ENCODE assay signal across 19 cellular contexts in the genomic region with DNA sequence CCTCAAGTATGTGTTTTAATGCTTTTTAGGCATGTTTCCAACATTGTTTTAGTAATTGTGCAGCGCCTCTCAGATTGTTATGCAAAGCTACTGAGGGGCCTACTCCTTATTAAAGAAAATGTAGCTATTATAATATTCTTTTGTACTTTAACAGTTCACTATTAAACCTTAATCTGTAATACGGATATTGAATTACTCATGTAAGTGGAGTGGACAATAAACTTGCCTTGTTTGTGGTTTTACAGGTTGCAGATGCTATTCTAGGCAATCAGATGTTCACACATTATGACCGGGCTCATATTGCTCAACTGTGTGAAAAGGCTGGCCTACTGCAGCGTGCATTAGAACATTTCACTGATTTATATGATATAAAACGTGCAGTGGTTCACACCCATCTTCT. TPM values are rescaled to one million over a fixed set of nuclear protein-coding genes. Genes with fewer than 3 reads are reported as not detected.
A peak's percentile ranks its signal among the peaks of the same experiment; 100 is the strongest.
DNase-seq lines count a peak whose midpoint lies in the region; ATAC-seq, FAIRE-seq and TF ChIP-seq lines count a peak whose summit lies in the region.
"Had no signal": no experiment of that assay in that cellular context is flagged by ENCODE, and none has a peak within 500 bp of the region (broad histone marks: within the 10 kb centered on the region; RNA-seq: fewer than 3 reads in every experiment).

No MANE protein-coding gene starts in this region.

- 58 to 66% methylated on average over 5 of the region's 5 CpGs for WGBS in GM23248 (ENCODE audit: low coverage in 1 of 2, low lambda C conversion rate in 2 of 2, missing lambda C conversion rate in 2 of 2), 2 experiments
- WGBS in GM12878 (ENCODE audit: insufficient coverage, insufficient replicate concordance, low lambda C conversion rate, missing lambda C conversion rate) = 63% methylated on average over 5 of the region's 5 CpGs

- TF ChIP-seq RAD21 in GM12878 (IDR thresholded peaks at IDR 0.05; ENCODE audit: insufficient read depth, low read depth, low read length) = no peak

- H3K4me1 ChIP-seq in GM23248 (ENCODE audit: insufficient read depth) (peaks cover 65% of the 10 kb centered on the region), GM12878 (ENCODE audit: control insufficient read depth, insufficient read depth, low read length) (peaks cover 8% of the 10 kb centered on the region)

- TF ChIP-seq POLR2A in GM12878 (IDR thresholded peaks at IDR 0.05; ENCODE audit: low read depth, low read length) = no peak

- POLR2A ChIA-PET in GM12878 (lab: Charles Lee) = no interaction called here

- H3K4me2 ChIP-seq in GM23248 (ENCODE audit: unreplicated experiment) (no peak overlapping the region), GM12878 (ENCODE audit: control insufficient read depth, insufficient read depth) (no peak overlapping the region)

- DNase-seq in GM23248 = peak; percentile 30
- peak; percentile 39 for DNase-seq in M059J (ENCODE audit: low read depth)
- no peak for DNase-seq in GM12878 (ENCODE audit: low read depth, low spot score)
- peak; percentile 59 for DNase-seq in myocyte (ENCODE audit: low read depth)
- DNase-seq in AG08396 (ENCODE audit: low spot score) = no peak
- DNase-seq in DMS79 (lab: John Stamatoyannopoulos, UW) = no peak
- no peak for DNase-seq in NCI-H774 (lab: John Stamatoyannopoulos, UW)
- DNase-seq: activated CD4-positive, alpha-beta T cell treated with anti-CD3 and anti-CD28 coated beads for 4 hours; activated CD8-positive, alpha-beta memory T cell treated with anti-CD3 and anti-CD28 coated beads, Interleukin-2, amount 50 U/mL, for 48 hours; activated naive CD4-positive, alpha-beta T cell; GDM1; heart right ventricle; islet precursor cell; mesendoderm; right cardiac atrium; stimulated activated CD4-positive, alpha-beta T cell treated with anti-CD3 and anti-CD28 coated beads, Interleukin-2, amount 100 ng/mL, for 24 hours; substantia nigra had no signal

- H3K79me2 ChIP-seq in GM23248 (ENCODE audit: insufficient read depth) (peaks cover 85% of the 10 kb centered on the region), GM12878 (ENCODE audit: control insufficient read depth, insufficient read depth, low read length) (peaks cover under 1% of the 10 kb centered on the region)

- BruUV-seq in GM12878 (replicated peaks; lab: Mats Ljungman, UMichigan) = no TSS peak

- no peak for ATAC-seq in GM12878
- ATAC-seq: heart right ventricle, right cardiac atrium, SK-N-SH treated with all-trans-retinoic acid at 6 μM for 48 hours had no signal

- intact Hi-C loops in GM12878 (cut with micrococcal nuclease; ENCODE audit: unreplicated experiment) = no loop called here

- H3F3A ChIP-seq in GM23248 (ENCODE audit: insufficient read depth) = peaks cover 91% of the 10 kb centered on the region

- RAD21 ChIA-PET in GM12878 (lab: Charles Lee; ENCODE audit: unreplicated experiment) = no interaction called here

- H3K27me3 ChIP-seq in GM23248 (replicated peaks; ENCODE audit: insufficient read depth) (no peaks in the 10 kb centered on the region), GM12878 (replicated peaks in 1 of 2; ENCODE audit: control insufficient read depth in 2 of 2, insufficient read depth in 2 of 2, low read length in 1 of 2) (no peaks in the 10 kb centered on the region)
- H3K27me3 ChIP-seq: heart right ventricle had no signal

- FAIRE-seq in GM12878 (lab: Jason Lieb, UNC) = no peak
- FAIRE-seq: D721Med had no signal

- H3K36me3 ChIP-seq in GM23248 (ENCODE audit: low read depth) = peaks cover 78% of the 10 kb centered on the region
- H3K36me3 ChIP-seq in GM12878 (ENCODE audit: control insufficient read depth in 2 of 2, insufficient read depth in 2 of 2, low read length in 1 of 2) = peaks cover 2 to 47% of the 10 kb centered on the region in 2 experiments

- H3K4me3 ChIP-seq in GM23248 (no peak overlapping the region), GM12878 (no peak overlapping the region)
- H3K4me3 ChIP-seq: heart right ventricle had no signal

- H3K9me3 ChIP-seq in GM23248 (ENCODE audit: low read depth) (no peaks in the 10 kb centered on the region), GM12878 (replicated peaks; ENCODE audit: control insufficient read depth, insufficient read depth, low read length) (no peaks in the 10 kb centered on the region)
- H3K9me3 ChIP-seq: heart right ventricle had no signal

- no peak for TF ChIP-seq CTCF in GM12878 (IDR thresholded peaks at IDR 0.05 in 2 of 3, conservative IDR thresholded peaks at IDR 0.05 in 1 of 3; ENCODE audit: control insufficient read depth in 2 of 3, extremely low read depth in 1 of 3, insufficient read depth in 1 of 3, low read depth in 3 of 3, low read length in 3 of 3)

- in situ Hi-C loops in GM23248 (cut with MboI) = no loop called here
- in situ Hi-C loops in GM12878 (cut with MboI) = no loop called here

- no peak for TF ChIP-seq EP300 in GM12878 (IDR thresholded peaks at IDR 0.05; ENCODE audit: borderline replicate concordance in 1 of 2, control insufficient read depth in 1 of 2, low read depth in 2 of 2, low read length in 2 of 2)

- CTCF ChIA-PET in GM12878 (lab: Yijun Ruan, JAX) = no interaction called here

- H4K20me1 ChIP-seq in GM23248 (ENCODE audit: insufficient read depth) (0 out of 2 replicates have a peak, but pooled peaks cover 6% of the 10 kb centered on the region), GM12878 (ENCODE audit: control insufficient read depth, insufficient read depth) (no peaks in the 10 kb centered on the region)

- H3K9ac ChIP-seq in GM23248 (no peak overlapping the region), GM12878 (ENCODE audit: control insufficient read depth, insufficient read depth, low read length) (no peak overlapping the region)

- SMC1A ChIA-PET in GM12878 (lab: Charles Lee; ENCODE audit: uncharacterized antibody, unreplicated experiment) = interaction anchor here (0.5 to 1.2 kb wide), 3 partner anchors 20 to 137 kb away, joined by 3 read pairs; no protein-coding TSS in a partner anchor

- H2AFZ ChIP-seq in GM23248 (no peak overlapping the region), GM12878 (ENCODE audit: control insufficient read depth, low read depth, low read length) (no peak overlapping the region)

- H3K9me2 ChIP-seq in GM23248 (ENCODE audit: insufficient read depth) = no peaks in the 10 kb centered on the region

- H3K27ac ChIP-seq in GM23248 = no peak overlapping the region
- H3K27ac ChIP-seq in GM12878 (ENCODE audit: control insufficient read depth, insufficient read depth) = no peak overlapping the region
- H3K27ac ChIP-seq: heart right ventricle had no signal

RNA-seq across cellular contexts. Expression of gene PTRH2, which starts 41.0 kb away (rescaled TPM):
- total RNA-seq in GM23248 (2014; rRNA removed; shearing (Covaris generic)) = 18.2 and 19.1 TPM in 2 replicates
- polyA plus RNA-seq in GM23248 (2016; fragmentation: Nextera tagmentation; extraction: Ambion mirVana) (33.7 and 34.4 TPM in 2 replicates), GM12878 (2011; rRNA removed) (81.6 and 94.8 TPM in 2 replicates), GM12878 (2014; fragmentation: Illumina TruSeq; extraction: Trizol) (73.0 and 84.6 TPM in 2 replicates), GM12878 (2014; fragmentation: Nextera tagmentation; extraction: Ambion mirVana) (100 to 1,000 TPM; 128 to 156 TPM), GM12878 (2014; rRNA removed) (62.5 and 67.5 TPM in 2 replicates), GM12878 (2016; fragmentation: Nextera tagmentation; extraction: Ambion mirVana) (10 to 100 TPM; 58.0 to 59.3 TPM)
- total RNA-seq in M059J (2014; rRNA removed; shearing (Covaris generic)) = 26.8 and 29.7 TPM in 2 replicates
- total RNA-seq in GM12878 (2013; cell fraction: nucleolus; rRNA removed) = 40.4 and 43.9 TPM in 2 replicates
- total RNA-seq in GM12878 (2014; rRNA removed) (47.0 and 48.7 TPM in 2 replicates), GM12878 (2014; rRNA removed; fragmentation: Illumina TruSeq; extraction: Trizol) (38.3 and 38.8 TPM in 2 replicates), GM12878 (2021) (37.7 and 41.7 TPM in 2 replicates), myocyte (27.2 and 37.9 TPM in 2 replicates)
- 54.1 TPM for polyA plus RNA-seq in GM12878 (2011; ENCODE audit: low read depth)
- 52.3 and 52.9 TPM in 2 replicates for polyA plus RNA-seq in GM12878 (2011; cell fraction: cytosol; rRNA removed)
- 37.9 and 40.9 TPM in 2 replicates for polyA plus RNA-seq in GM12878 (2011; cell fraction: nucleus; rRNA removed)
- polyA plus RNA-seq in GM12878 (2012) = 37.9 and 44.7 TPM in 2 replicates
- polyA minus RNA-seq in GM12878 (2011; rRNA and poly(A)+ RNA removed) = 33.3 and 49.5 TPM in 2 replicates
- 5.1 and 7.2 TPM in 2 replicates for polyA minus RNA-seq in GM12878 (2011; cell fraction: cytosol; rRNA and poly(A)+ RNA removed)
- 12.6 and 18.2 TPM in 2 replicates for polyA minus RNA-seq in GM12878 (2011; cell fraction: nucleus; rRNA and poly(A)+ RNA removed)
- 38.6 TPM for polyA plus RNA-seq in myocyte (2012)

RNA-seq across cellular contexts. Expression of gene VMP1, which starts 41.2 kb away (rescaled TPM):
- total RNA-seq in GM23248 (2014; rRNA removed; shearing (Covaris generic)) = 214 and 216 TPM in 2 replicates
- polyA plus RNA-seq in GM23248 (2016; fragmentation: Nextera tagmentation; extraction: Ambion mirVana) (120 and 134 TPM in 2 replicates), GM12878 (2011; rRNA removed) (171 and 218 TPM in 2 replicates), GM12878 (2014; fragmentation: Illumina TruSeq; extraction: Trizol) (121 and 153 TPM in 2 replicates), GM12878 (2014; fragmentation: Nextera tagmentation; extraction: Ambion mirVana) (100 to 1,000 TPM; 130 to 199 TPM), GM12878 (2014; rRNA removed) (78.0 and 88.4 TPM in 2 replicates), GM12878 (2016; fragmentation: Nextera tagmentation; extraction: Ambion mirVana) (100 to 1,000 TPM; 107 to 111 TPM)
- 170 and 171 TPM in 2 replicates for total RNA-seq in M059J (2014; rRNA removed; shearing (Covaris generic))
- 475 and 481 TPM in 2 replicates for total RNA-seq in GM12878 (2013; cell fraction: nucleolus; rRNA removed)
- total RNA-seq in GM12878 (2014; rRNA removed) (135 and 169 TPM in 2 replicates), GM12878 (2014; rRNA removed; fragmentation: Illumina TruSeq; extraction: Trizol) (150 and 160 TPM in 2 replicates), GM12878 (2021) (132 and 139 TPM in 2 replicates), myocyte (234 and 277 TPM in 2 replicates)
- 49.4 TPM for polyA plus RNA-seq in GM12878 (2011; ENCODE audit: low read depth)
- polyA plus RNA-seq in GM12878 (2011; cell fraction: cytosol; rRNA removed) = 50.7 and 56.0 TPM in 2 replicates
- polyA plus RNA-seq in GM12878 (2011; cell fraction: nucleus; rRNA removed) = 117 and 155 TPM in 2 replicates
- 54.2 and 94.2 TPM in 2 replicates for polyA plus RNA-seq in GM12878 (2012)
- polyA minus RNA-seq in GM12878 (2011; rRNA and poly(A)+ RNA removed) = 205 and 241 TPM in 2 replicates
- 66.8 and 88.2 TPM in 2 replicates for polyA minus RNA-seq in GM12878 (2011; cell fraction: cytosol; rRNA and poly(A)+ RNA removed)
- 262 and 332 TPM in 2 replicates for polyA minus RNA-seq in GM12878 (2011; cell fraction: nucleus; rRNA and poly(A)+ RNA removed)
- polyA plus RNA-seq in myocyte (2012) = 108 TPM

RNA-seq across cellular contexts. Expression of gene CLTC, which starts 46.5 kb away (rescaled TPM):
- total RNA-seq in GM23248 (2014; rRNA removed; shearing (Covaris generic)) = 343 and 439 TPM in 2 replicates
- polyA plus RNA-seq in GM23248 (2016; fragmentation: Nextera tagmentation; extraction: Ambion mirVana) (162 and 169 TPM in 2 replicates), GM12878 (2011; rRNA removed) (140 and 178 TPM in 2 replicates), GM12878 (2014; fragmentation: Illumina TruSeq; extraction: Trizol) (105 and 110 TPM in 2 replicates), GM12878 (2014; fragmentation: Nextera tagmentation; extraction: Ambion mirVana) (10 to 100 TPM; 93.0 to 94.3 TPM), GM12878 (2014; rRNA removed) (60.3 and 77.5 TPM in 2 replicates), GM12878 (2016; fragmentation: Nextera tagmentation; extraction: Ambion mirVana) (100 to 1,000 TPM; 156 to 179 TPM)
- 204 and 333 TPM in 2 replicates for total RNA-seq in M059J (2014; rRNA removed; shearing (Covaris generic))
- total RNA-seq in GM12878 (2013; cell fraction: nucleolus; rRNA removed) = 282 and 283 TPM in 2 replicates
- total RNA-seq in GM12878 (2014; rRNA removed) (120 and 137 TPM in 2 replicates), GM12878 (2014; rRNA removed; fragmentation: Illumina TruSeq; extraction: Trizol) (139 and 141 TPM in 2 replicates), GM12878 (2021) (178 and 188 TPM in 2 replicates), myocyte (338 and 354 TPM in 2 replicates)
- 80.2 TPM for polyA plus RNA-seq in GM12878 (2011; ENCODE audit: low read depth)
- 136 and 157 TPM in 2 replicates for polyA plus RNA-seq in GM12878 (2011; cell fraction: cytosol; rRNA removed)
- polyA plus RNA-seq in GM12878 (2011; cell fraction: nucleus; rRNA removed) = 95.3 and 118 TPM in 2 replicates
- 81.8 and 95.9 TPM in 2 replicates for polyA plus RNA-seq in GM12878 (2012)
- polyA minus RNA-seq in GM12878 (2011; rRNA and poly(A)+ RNA removed) = 364 and 505 TPM in 2 replicates
- polyA minus RNA-seq in GM12878 (2011; cell fraction: cytosol; rRNA and poly(A)+ RNA removed) = 148 and 203 TPM in 2 replicates
- 82.2 and 124 TPM in 2 replicates for polyA minus RNA-seq in GM12878 (2011; cell fraction: nucleus; rRNA and poly(A)+ RNA removed)
- polyA plus RNA-seq in myocyte (2012) = 135 TPM

Comparison
In these comparisons a context has a peak if more than half of its experiments do, and no peak if none do; other contexts are left out.
1. DNase-seq: peak in GM23248 (single experiment), M059J (single experiment) and myocyte (single experiment); none in GM12878 (single experiment), AG08396 (single experiment), DMS79 (single experiment) and NCI-H774 (single experiment).